ENCODE assay signal across 9 cellular contexts in the genomic region with DNA sequence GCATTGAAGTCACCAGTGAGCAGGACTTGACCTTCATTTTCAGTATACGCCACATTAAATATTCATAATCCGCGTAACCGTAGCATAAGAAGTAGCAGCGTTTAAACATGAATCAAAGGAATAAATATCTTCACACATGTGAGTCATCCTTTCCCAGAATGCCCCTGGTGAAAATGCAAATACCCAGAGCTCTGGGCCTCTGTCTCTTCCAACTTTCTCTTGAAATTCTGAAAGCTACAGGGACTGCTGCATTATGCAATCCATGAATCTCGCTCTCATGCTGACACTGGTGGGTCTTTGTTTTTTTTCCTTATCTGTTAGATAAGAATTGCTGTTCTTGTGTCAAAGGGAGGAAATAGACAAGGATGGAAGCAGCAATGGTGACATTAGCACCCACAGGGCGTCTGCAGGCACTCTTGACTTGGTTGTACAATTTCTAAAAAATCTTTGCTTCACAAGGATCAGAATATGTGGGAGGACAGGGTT.
DNase-seq lines count a peak whose midpoint lies in the region; ATAC-seq and TF ChIP-seq lines count a peak whose summit lies in the region.
"Had no signal": no experiment of that assay in that cellular context is flagged by ENCODE, and none has a peak within 500 bp of the region (broad histone marks: within the 10 kb centered on the region; RNA-seq: fewer than 3 reads in every experiment).

No MANE protein-coding gene starts in this region.

- no peak overlapping the region; the same call in 1 of the 2 replicates for H3K27ac Mint-ChIP-seq in HFFc6

- peaks cover 8% of the 10 kb centered on the region for H3K36me3 Mint-ChIP-seq in HFFc6 (ENCODE audit: low read depth)

- ATAC-seq in left cardiac atrium (peak; percentile 85 to 89), HG03439 (IDR thresholded peaks at IDR 0.05; ENCODE audit: unreplicated experiment) (no peak)

- H3K4me1 ChIP-seq in adipocyte (ENCODE audit: control insufficient read depth, insufficient read depth, low read length) (peaks cover 44% of the 10 kb centered on the region), rectal smooth muscle tissue (ENCODE audit: control insufficient read depth, insufficient read depth, low read length) (peaks cover 63% of the 10 kb centered on the region)

- no peaks in the 10 kb centered on the region for H3K9me3 ChIP-seq in adipocyte (ENCODE audit: control insufficient read depth, low read length)

- no peaks in the 10 kb centered on the region for H3K27me3 Mint-ChIP-seq in HFFc6 (ENCODE audit: insufficient read depth)

- H3K4me1 Mint-ChIP-seq in HFFc6 (ENCODE audit: low read depth): peaks cover 69% of the 10 kb centered on the region

- intact Hi-C loops in left cardiac atrium (cut with DNase I): no loop called here

- POLR2A ChIA-PET in RWPE1 (lab: Yijun Ruan, JAX; ENCODE audit: low non-redundant PET): no interaction called here

- TF ChIP-seq CTCF in HFFc6 (IDR thresholded peaks at IDR 0.05) (no peak), RWPE1 (conservative IDR thresholded peaks at IDR 0.05; ENCODE audit: low read depth) (no peak)

- CTCF ChIA-PET in RWPE1 (lab: Yijun Ruan, JAX): interaction anchor here (0.5 to 1.3 kb wide), 4 partner anchors 19 to 464 kb away, joined by 3 to 6 read pairs (median 4); no protein-coding TSS in a partner anchor

- H3K27ac ChIP-seq in rectal smooth muscle tissue (ENCODE audit: low read depth, low read length): peak overlapping the region; percentile 95
- H3K27ac ChIP-seq in RWPE1: no peak overlapping the region

- peak overlapping the region; percentile 20 for H3K9ac ChIP-seq in adipocyte (ENCODE audit: low read length)
- H3K9ac ChIP-seq in rectal smooth muscle tissue (ENCODE audit: low read length): no peak overlapping the region

- H3K4me3 ChIP-seq in adipocyte (ENCODE audit: low read length) (peak overlapping the region; percentile 34), rectal smooth muscle tissue (ENCODE audit: low read length) (no peak overlapping the region), H7 (ENCODE audit: insufficient read depth, low read depth, low read length) (no peak overlapping the region)

- no peak for DNase-seq in HFFc6
- DNase-seq in adipocyte (ENCODE audit: low read depth): peak; percentile 12
- DNase-seq in left cardiac atrium: no peak
- no peak for DNase-seq in RWPE1 (ENCODE audit: low spot score)
- no peak for DNase-seq in Kasumi-1 (lab: John Stamatoyannopoulos, UW)
- no peak for DNase-seq in H7
- DNase-seq: activated CD4-positive, alpha-beta T cell treated with anti-CD3 and anti-CD28 coated beads, Interleukin-2, amount 50 U/mL, for 48 hours had no signal

- H3K36me3 ChIP-seq in adipocyte (ENCODE audit: control insufficient read depth, insufficient read depth, low read length, severe bottlenecking) (no peaks in the 10 kb centered on the region), rectal smooth muscle tissue (ENCODE audit: control insufficient read depth, insufficient read depth, low read length) (no peaks in the 10 kb centered on the region), H7 (replicated peaks; ENCODE audit: control insufficient read depth, insufficient read depth, low read length) (no peaks in the 10 kb centered on the region)

- peak overlapping the region; percentile 1; the same call in 1 of the 2 replicates for H3K4me3 Mint-ChIP-seq in HFFc6

- H3K27me3 ChIP-seq in adipocyte (replicated peaks; ENCODE audit: control insufficient read depth, insufficient read depth, low read length): no peaks in the 10 kb centered on the region
- H3K27me3 ChIP-seq in rectal smooth muscle tissue (ENCODE audit: control insufficient read depth, insufficient read depth, low read length): no peaks in the 10 kb centered on the region
- H3K27me3 ChIP-seq in H7 (ENCODE audit: control insufficient read depth, insufficient read depth, low read length): no peaks in the 10 kb centered on the region

- H3K9me3 Mint-ChIP-seq in HFFc6: no peaks in the 10 kb centered on the region
